9 cellular contexts compared by ENCODE assay signal in genomic region chr15:43769584-43770228, GRCh38. TPM values are rescaled to one million over a fixed set of nuclear protein-coding genes. Genes with fewer than 3 reads are reported as not detected.
A peak's percentile ranks its signal among the peaks of the same experiment; 100 is the strongest.
DNase-seq lines count a peak whose midpoint lies in the region; ATAC-seq, FAIRE-seq and TF ChIP-seq lines count a peak whose summit lies in the region.
"Had no signal": no experiment of that assay in that cellular context is flagged by ENCODE, and none has a peak within 500 bp of the region (broad histone marks: within the 10 kb centered on the region; RNA-seq: fewer than 3 reads in every experiment).

No MANE protein-coding gene starts in this region.

- DNase-seq in A549 (ENCODE audit: low read depth in 1 of 2, low spot score in 1 of 2) = peak; percentile 28 to 39
- peak; percentile 9 for DNase-seq in NCI-H774 (lab: John Stamatoyannopoulos, UW)
- DNase-seq in activated CD4-positive, alpha-beta memory T cell treated with anti-CD3 and anti-CD28 coated beads, Interleukin-2, amount 10 ng/mL, durations not matched to agents 7 days and 5 days = peak; percentile 59
- peak; percentile 58 to 82 for DNase-seq in aorta

- H3K27ac Mint-ChIP-seq in activated CD4-positive, alpha-beta memory T cell treated with anti-CD3 and anti-CD28 coated beads, Interleukin-2, amount 10 ng/mL, durations not matched to agents 7 days and 5 days = no peak overlapping the region
- H3K27ac Mint-ChIP-seq in nephron = no peak overlapping the region

- H3K4me3 ChIP-seq in A549 (no peak overlapping the region), GM12875 (ENCODE audit: low read depth, low read length) (no peak overlapping the region), aorta (ENCODE audit: low read length in 2 of 2) (no peak overlapping the region)

- H3K27me3 Mint-ChIP-seq in activated CD4-positive, alpha-beta memory T cell treated with anti-CD3 and anti-CD28 coated beads, Interleukin-2, amount 10 ng/mL, durations not matched to agents 7 days and 5 days = no peaks in the 10 kb centered on the region
- H3K27me3 Mint-ChIP-seq in nephron (ENCODE audit: low read depth) = no peaks in the 10 kb centered on the region

- no peaks in the 10 kb centered on the region for H3K27me3 ChIP-seq in aorta (ENCODE audit: control insufficient read depth in 1 of 2, insufficient read depth in 2 of 2, low read length in 1 of 2)

- H3K4me1 ChIP-seq in A549 (no peaks in the 10 kb centered on the region), aorta (ENCODE audit: control insufficient read depth in 1 of 2, insufficient read depth in 2 of 2, low read length in 2 of 2) (peaks cover 0 to 1% of the 10 kb centered on the region in 2 donors)

- POLR2A ChIA-PET in A549 (lab: Yijun Ruan, JAX) = no interaction called here
- POLR2A ChIA-PET in activated CD4-positive, alpha-beta memory T cell treated with anti-CD3 and anti-CD28 coated beads, Interleukin-2, amount 10 ng/mL, durations not matched to agents 7 days and 5 days (lab: Charles Lee) = interaction anchor here (0.8 kb wide), 1 partner anchor 23 kb away, joined by 3 read pairs; no protein-coding TSS in a partner anchor

- no peak for TF ChIP-seq EP300 in A549 (IDR thresholded peaks at IDR 0.05)

- H3K4me1 Mint-ChIP-seq in activated CD4-positive, alpha-beta memory T cell treated with anti-CD3 and anti-CD28 coated beads, Interleukin-2, amount 10 ng/mL, durations not matched to agents 7 days and 5 days = peaks cover 1% of the 10 kb centered on the region
- H3K4me1 Mint-ChIP-seq in nephron = no peaks in the 10 kb centered on the region

- H3K36me3 ChIP-seq in aorta (ENCODE audit: control insufficient read depth in 1 of 2, insufficient read depth in 2 of 2, low read length in 1 of 2) = peaks cover 10 to 13% of the 10 kb centered on the region in 2 donors

- intact Hi-C loops in aorta (cut with DNase I) = no loop called here

- TF ChIP-seq CTCF in A549 (IDR thresholded peaks at IDR 0.05) (peak; percentile 55), GM12875 (IDR thresholded peaks at IDR 0.05; ENCODE audit: borderline replicate concordance, insufficient read depth, low read depth, low read length) (peak; percentile 77), nephron (IDR thresholded peaks at IDR 0.05; ENCODE audit: unreplicated experiment in 3 of 3) (peak; percentile 69 to 71 (median 70))

- no peak for FAIRE-seq in A549 (lab: Jason Lieb, UNC)

- no peak overlapping the region for H3K4me3 Mint-ChIP-seq in activated CD4-positive, alpha-beta memory T cell treated with anti-CD3 and anti-CD28 coated beads, Interleukin-2, amount 10 ng/mL, durations not matched to agents 7 days and 5 days
- H3K4me3 Mint-ChIP-seq in nephron = no peak overlapping the region

- TF ChIP-seq POLR2A in A549 (IDR thresholded peaks at IDR 0.05; ENCODE audit: low read length) = no peak

- CTCF ChIA-PET in A549 (lab: Yijun Ruan, JAX) = interaction anchor here (0.7 to 2.3 kb wide), 6 partner anchors 10 to 328 kb away, joined by 3 to 11 read pairs (median 5); no protein-coding TSS in a partner anchor
- CTCF ChIA-PET in activated CD4-positive, alpha-beta memory T cell treated with anti-CD3 and anti-CD28 coated beads, Interleukin-2, amount 10 ng/mL, durations not matched to agents 7 days and 5 days (lab: Charles Lee) = interaction anchor here (1.0 to 1.6 kb wide), 9 partner anchors 14 to 329 kb away, joined by 3 to 5 read pairs (median 4); partner anchors contain the start of genes HYPK and PDIA3

- peaks cover 70% of the 10 kb centered on the region for H3K36me3 Mint-ChIP-seq in activated CD4-positive, alpha-beta memory T cell treated with anti-CD3 and anti-CD28 coated beads, Interleukin-2, amount 10 ng/mL, durations not matched to agents 7 days and 5 days (ENCODE audit: low read depth)
- H3K36me3 Mint-ChIP-seq in nephron (ENCODE audit: low read depth) = peaks cover 74% of the 10 kb centered on the region

- H3K9me3 ChIP-seq in A549 (no peaks in the 10 kb centered on the region), aorta (ENCODE audit: control insufficient read depth, low read length) (no peaks in the 10 kb centered on the region)

- TF ChIP-seq RAD21 in A549 (conservative IDR thresholded peaks at IDR 0.05 in 1 of 2, IDR thresholded peaks at IDR 0.05 in 1 of 2) = peak in 1 of 2 experiments; percentile 26; a peak in 2 of 5 replicates

- ATAC-seq in A549 = peak; percentile 67 to 79; a peak in 4 of 6 replicates
- ATAC-seq in esophagus mucosa = peak; percentile 19
- ATAC-seq in aorta (ENCODE audit: low FRiP score) = peak; percentile 76
- ATAC-seq in GM19397 (IDR thresholded peaks at IDR 0.05; ENCODE audit: unreplicated experiment) = no peak

- H3K4me2 ChIP-seq in A549 = no peak overlapping the region

- WGBS in A549 (ENCODE audit: missing lambda C conversion rate) = 60% methylated on average over 5 of the region's 5 CpGs
- 66 to 69% methylated on average over 5 of the region's 5 CpGs for WGBS in aorta, 2 donors

- no peaks in the 10 kb centered on the region for H3K9me3 Mint-ChIP-seq in activated CD4-positive, alpha-beta memory T cell treated with anti-CD3 and anti-CD28 coated beads, Interleukin-2, amount 10 ng/mL, durations not matched to agents 7 days and 5 days
- H3K9me3 Mint-ChIP-seq in nephron = no peaks in the 10 kb centered on the region

- H3K27ac ChIP-seq in A549 (no peak overlapping the region), aorta (ENCODE audit: low read depth in 1 of 2, low read length in 2 of 2) (no peak overlapping the region)
- H3K27ac ChIP-seq: epithelial cell of prostate had no signal

TF ChIP-seq in A549, 52 proteins besides CTCF, POLR2A, EP300 and RAD21:
- no peak for TF ChIP-seq ESRRA (IDR thresholded peaks at IDR 0.05; ENCODE audit: borderline replicate concordance, low read length)
- peak; percentile 18; the same call in 1 of the 3 replicates for TF ChIP-seq SMC3 (IDR thresholded peaks at IDR 0.05)

RNA-seq across cellular contexts. Expression of gene ELL3, which starts 7.1 kb away (rescaled TPM):
- polyA plus RNA-seq in A549 (2011; rRNA removed) (1.8 and 2.1 TPM in 2 replicates), A549 (2017; fragmentation: RNase III; extraction: RNeasy Plus Mini Kit Qiagen cat#74134 plus additional on column Dnase treatment) (1.4 to 1.7 TPM (median 1.5 TPM) in 3 replicates), aorta (1 to 10 TPM; 7.8 to 7.9 TPM)
- 0.99 and 2.0 TPM in 2 replicates for polyA plus RNA-seq in A549 (2012; cell fraction: cytosol; rRNA removed)
- 2.5 and 3.1 TPM in 2 replicates for polyA plus RNA-seq in A549 (2012; cell fraction: nucleus; rRNA removed)
- polyA minus RNA-seq in A549 (2011; rRNA and poly(A)+ RNA removed) = 2.8 and 4.0 TPM in 2 replicates
- total RNA-seq in activated CD4-positive, alpha-beta memory T cell treated with anti-CD3 and anti-CD28 coated beads, Interleukin-2, amount 10 ng/mL, durations not matched to agents 7 days and 5 days = under 1 TPM; 0.25 to 0.33 TPM
- total RNA-seq in esophagus mucosa (12.7 TPM), aorta (1 to 10 TPM; 2.5 to 4.5 TPM)

RNA-seq across cellular contexts. Expression of gene SERF2, which starts 22.4 kb away (rescaled TPM):
- polyA plus RNA-seq in A549 (2011; rRNA removed) (317 and 464 TPM in 2 replicates), A549 (2017; fragmentation: RNase III; extraction: RNeasy Plus Mini Kit Qiagen cat#74134 plus additional on column Dnase treatment) (569 to 597 TPM (median 576 TPM) in 3 replicates), aorta (1,000 to 10,000 TPM; 1,795 to 2,327 TPM)
- polyA plus RNA-seq in A549 (2012; cell fraction: cytosol; rRNA removed) = 965 and 1,293 TPM in 2 replicates
- 504 and 524 TPM in 2 replicates for polyA plus RNA-seq in A549 (2012; cell fraction: nucleus; rRNA removed)
- 223 and 293 TPM in 2 replicates for polyA minus RNA-seq in A549 (2011; rRNA and poly(A)+ RNA removed)
- total RNA-seq in activated CD4-positive, alpha-beta memory T cell treated with anti-CD3 and anti-CD28 coated beads, Interleukin-2, amount 10 ng/mL, durations not matched to agents 7 days and 5 days = 100 to 1,000 TPM; 907 to 928 TPM
- total RNA-seq in esophagus mucosa (616 TPM), aorta (100 to 1,000 TPM; 733 to 789 TPM)

RNA-seq across cellular contexts. Expression of gene PDIA3, which starts 23.5 kb away (rescaled TPM):
- 196 and 208 TPM in 2 replicates for polyA plus RNA-seq in A549 (2011; rRNA removed)
- 54.9 and 69.2 TPM in 2 replicates for polyA plus RNA-seq in A549 (2012; cell fraction: cytosol; rRNA removed)
- 61.4 and 81.6 TPM in 2 replicates for polyA plus RNA-seq in A549 (2012; cell fraction: nucleus; rRNA removed)
- polyA plus RNA-seq in A549 (2017; fragmentation: RNase III; extraction: RNeasy Plus Mini Kit Qiagen cat#74134 plus additional on column Dnase treatment) = 249 to 257 TPM (median 257 TPM) in 3 replicates
- polyA minus RNA-seq in A549 (2011; rRNA and poly(A)+ RNA removed) = 20.2 and 23.4 TPM in 2 replicates
- 100 to 1,000 TPM; 290 TPM for total RNA-seq in activated CD4-positive, alpha-beta memory T cell treated with anti-CD3 and anti-CD28 coated beads, Interleukin-2, amount 10 ng/mL, durations not matched to agents 7 days and 5 days
- 209 TPM for total RNA-seq in esophagus mucosa
- 100 to 1,000 TPM; 304 to 313 TPM for total RNA-seq in aorta
- polyA plus RNA-seq in aorta = 100 to 1,000 TPM; 156 to 219 TPM

RNA-seq across cellular contexts. Expression of gene SERINC4, which starts 30.3 kb away (rescaled TPM):
- polyA plus RNA-seq in A549 (2011; rRNA removed) (0.05 and 0.07 TPM in 2 replicates), A549 (2017; fragmentation: RNase III; extraction: RNeasy Plus Mini Kit Qiagen cat#74134 plus additional on column Dnase treatment) (0.04 to 0.12 TPM (median 0.04 TPM) in 3 replicates), aorta (under 1 TPM; 0.43 to 0.88 TPM)
- 0.06 and 0.09 TPM in 2 replicates for polyA plus RNA-seq in A549 (2012; cell fraction: cytosol; rRNA removed)
- polyA plus RNA-seq in A549 (2012; cell fraction: nucleus; rRNA removed) = 0.10 and 0.14 TPM in 2 replicates
- 0.08 TPM in 1 of 2 replicates, not detected in the other for polyA minus RNA-seq in A549 (2011; rRNA and poly(A)+ RNA removed)
- total RNA-seq in activated CD4-positive, alpha-beta memory T cell treated with anti-CD3 and anti-CD28 coated beads, Interleukin-2, amount 10 ng/mL, durations not matched to agents 7 days and 5 days = under 1 TPM; 0.15 to 0.18 TPM
- total RNA-seq in esophagus mucosa (0.36 TPM), aorta (not detected)

RNA-seq across cellular contexts. Expression of gene HYPK, which starts 30.7 kb away (rescaled TPM):
- polyA plus RNA-seq in A549 (2011; rRNA removed) = 10.7 and 21.0 TPM in 2 replicates
- 6.1 and 8.8 TPM in 2 replicates for polyA plus RNA-seq in A549 (2012; cell fraction: cytosol; rRNA removed)
- polyA plus RNA-seq in A549 (2012; cell fraction: nucleus; rRNA removed) = 3.7 and 6.0 TPM in 2 replicates
- polyA plus RNA-seq in A549 (2017; fragmentation: RNase III; extraction: RNeasy Plus Mini Kit Qiagen cat#74134 plus additional on column Dnase treatment) = 45.5 to 80.8 TPM (median 66.5 TPM) in 3 replicates
- 3.6 and 6.3 TPM in 2 replicates for polyA minus RNA-seq in A549 (2011; rRNA and poly(A)+ RNA removed)
- total RNA-seq in activated CD4-positive, alpha-beta memory T cell treated with anti-CD3 and anti-CD28 coated beads, Interleukin-2, amount 10 ng/mL, durations not matched to agents 7 days and 5 days = 10 to 100 TPM; 14.3 to 14.4 TPM
- total RNA-seq in esophagus mucosa = 14.0 TPM
- total RNA-seq in aorta = 10 to 100 TPM; 12.6 to 16.3 TPM
- polyA plus RNA-seq in aorta = 10 to 100 TPM in 1 of 2 donors, 1 to 10 TPM in 1; 3.0 to 31.6 TPM

Comparison
In these comparisons a context has a peak if more than half of its experiments do, and no peak if none do; other contexts are left out.
1. DNase-seq: peak in every context shown above with its lines; median percentile 70 in aorta; 59 in activated CD4-positive, alpha-beta memory T cell treated with anti-CD3 and anti-CD28 coated beads, Interleukin-2, amount 10 ng/mL, durations not matched to agents 7 days and 5 days; 34 in A549; 9 in NCI-H774.